In the genomic region with DNA sequence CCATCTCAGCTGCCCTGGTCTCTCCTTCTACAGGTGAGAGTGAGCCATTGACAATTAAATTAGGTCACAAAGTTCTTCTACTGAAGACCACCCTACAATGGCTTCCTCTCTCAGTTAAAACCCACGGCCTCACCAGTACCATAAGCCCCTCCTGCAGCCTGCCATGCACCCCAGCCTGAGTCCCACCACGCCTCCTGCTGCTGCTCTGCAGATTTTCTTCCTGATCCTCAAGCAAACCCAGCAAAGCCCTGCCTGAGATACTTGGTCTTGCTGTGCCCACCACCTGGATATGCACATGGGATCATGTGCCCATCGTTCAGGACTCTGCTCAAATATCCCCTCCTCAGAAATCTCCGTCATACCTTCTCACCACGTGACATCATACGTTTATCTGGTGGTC, we compare ENCODE assay signal across 9 cellular contexts.
"Had no signal": no experiment of that assay in that cellular context is flagged by ENCODE, and none has a peak within 500 bp of the region (broad histone marks: within the 10 kb centered on the region; RNA-seq: fewer than 3 reads in every experiment).

No MANE protein-coding gene starts in this region.

- H3K4me3 Mint-ChIP-seq: GM23338, HFFc6 had no signal

- H3K4me2 ChIP-seq: GM23338 had no signal

- H3K4me3 ChIP-seq: GM23338, HAP-1, K562 had no signal

- H3K9me3 ChIP-seq: HAP-1 had no signal

- H3K27ac Mint-ChIP-seq: GM23338 had no signal

- H3K4me1 ChIP-seq: HAP-1 had no signal

- H3K27ac ChIP-seq: HL-60 had no signal

- H3K36me3 ChIP-seq: HAP-1 had no signal

- ATAC-seq: GM23338, HCT116, K562 had no signal

- H3K9me3 Mint-ChIP-seq: HFFc6 had no signal

- DNase-seq: HFFc6, IMR-90 had no signal

- FAIRE-seq: H1, H54, K562 had no signal

- H2AFZ ChIP-seq: GM23338 had no signal
